Comparison of ENCODE assay signal across 10 cellular contexts in the genomic region with DNA sequence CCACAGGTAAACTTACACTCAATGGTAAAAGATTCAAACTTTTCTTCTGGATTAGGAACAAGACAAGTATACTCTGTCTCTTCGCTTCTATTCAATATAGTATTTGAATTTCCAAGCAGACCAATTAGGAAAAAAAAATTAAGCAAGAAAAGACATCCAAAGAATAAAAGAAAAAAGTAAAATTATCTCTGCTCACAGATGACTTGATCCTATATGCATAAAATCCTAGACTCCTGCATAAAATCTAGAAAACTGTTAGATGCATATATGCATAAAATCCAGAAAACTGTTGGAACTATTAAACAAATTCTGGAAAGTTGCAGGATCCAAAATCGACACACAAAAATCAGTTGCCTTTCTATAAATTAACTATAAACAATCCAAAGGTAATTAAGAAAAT. TPM values are rescaled to one million over a fixed set of nuclear protein-coding genes. Genes with fewer than 3 reads are reported as not detected.
"Had no signal": no experiment of that assay in that cellular context is flagged by ENCODE, and none has a peak within 500 bp of the region (broad histone marks: within the 10 kb centered on the region; RNA-seq: fewer than 3 reads in every experiment).

A gene with protein sequence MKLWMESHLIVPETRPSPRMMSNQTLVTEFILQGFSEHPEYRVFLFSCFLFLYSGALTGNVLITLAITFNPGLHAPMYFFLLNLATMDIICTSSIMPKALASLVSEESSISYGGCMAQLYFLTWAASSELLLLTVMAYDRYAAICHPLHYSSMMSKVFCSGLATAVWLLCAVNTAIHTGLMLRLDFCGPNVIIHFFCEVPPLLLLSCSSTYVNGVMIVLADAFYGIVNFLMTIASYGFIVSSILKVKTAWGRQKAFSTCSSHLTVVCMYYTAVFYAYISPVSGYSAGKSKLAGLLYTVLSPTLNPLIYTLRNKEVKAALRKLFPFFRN (minus strand): TSS at position 101 of the 400 bp plus-strand sequence. CDS start 11,186 bp downstream, outside the sequence.

- H3K9me3 ChIP-seq: HAP-1 had no signal

- DNase-seq: GM23248, GOT3, H7, H9, HCEC 1CT, HFFc6 had no signal

- H2AFZ ChIP-seq: GM23248, GM23338 had no signal

- H3K4me3 ChIP-seq: GM23248, GM23338, HAP-1 had no signal

- H3K27ac ChIP-seq: GM23248 had no signal

- H3K4me2 ChIP-seq: GM23338 had no signal

- H3K4me1 ChIP-seq: HAP-1 had no signal

- H3K36me3 ChIP-seq: HAP-1 had no signal

RNA-seq across cellular contexts. Expression of the gene that starts here (rescaled TPM):
- total RNA-seq: GM23248, GM23338, H1, H4, H7, HFFc6 had no signal
- polyA plus RNA-seq: GM23248 had no signal
